Comparison of ENCODE assay signal across 10 cellular contexts in genomic region chr11:120343429-120343828, GRCh38. TPM values are rescaled to one million over a fixed set of nuclear protein-coding genes. Genes with fewer than 3 reads are reported as not detected.
DNase-seq lines count a peak whose midpoint lies in the region; ATAC-seq and TF ChIP-seq lines count a peak whose summit lies in the region.
"Had no signal": no experiment of that assay in that cellular context is flagged by ENCODE, and none has a peak within 500 bp of the region (broad histone marks: within the 10 kb centered on the region; RNA-seq: fewer than 3 reads in every experiment).

No MANE protein-coding gene starts in this region.

- peak overlapping the region; percentile 88 for H3K4me2 ChIP-seq in MM.1S (ENCODE audit: low read depth, low read length)

- H3K9me3 ChIP-seq in MM.1S (replicated peaks; ENCODE audit: insufficient read depth, low read length): no peaks in the 10 kb centered on the region
- H3K9me3 ChIP-seq: SJSA1 had no signal

- no peaks in the 10 kb centered on the region for H4K20me1 ChIP-seq in MM.1S (ENCODE audit: insufficient read depth, low read length)

- TF ChIP-seq CTCF in MM.1S (IDR thresholded peaks at IDR 0.05; ENCODE audit: low read length) (no peak), coronary artery (IDR thresholded peaks at IDR 0.05) (no peak)

- H2AFZ ChIP-seq in MM.1S (ENCODE audit: low read length): no peak overlapping the region

- H3K27ac ChIP-seq in MM.1S (ENCODE audit: low read length) (peak overlapping the region; percentile 78; the same call in 1 of the 2 replicates), coronary artery (no peak overlapping the region)
- H3K27ac ChIP-seq: SJSA1 had no signal

- no peaks in the 10 kb centered on the region for H3K9me2 ChIP-seq in MM.1S (replicated peaks; ENCODE audit: insufficient read depth, low read length)

- H3F3A ChIP-seq in MM.1S (ENCODE audit: insufficient read depth, low read length): peaks cover 48% of the 10 kb centered on the region

- intact Hi-C loops in left colon (cut with DNase I, micrococcal nuclease): loop anchor here in 1 of 2 donors (10.0 kb wide), 1 partner anchor 51 kb away; no protein-coding TSS in a partner anchor

- peaks cover 53% of the 10 kb centered on the region for H3K4me1 ChIP-seq in MM.1S (ENCODE audit: low read length)

- H3K4me3 ChIP-seq in MM.1S (ENCODE audit: low read length): peak overlapping the region; percentile 45
- no peak overlapping the region for H3K4me3 ChIP-seq in coronary artery
- H3K4me3 ChIP-seq: SJSA1 had no signal

- H3K9ac ChIP-seq in MM.1S (ENCODE audit: low read length): no peak overlapping the region; the same call in 1 of the 2 replicates

- H3K79me2 ChIP-seq in MM.1S (ENCODE audit: low read length): peaks cover 87% of the 10 kb centered on the region

- DNase-seq in MM.1S (peak; percentile 91), left lobe of liver (ENCODE audit: low spot score) (no peak), left colon (no peak), iPS-NIHi7 (ENCODE audit: extremely low spot score) (no peak), coronary artery (ENCODE audit: low spot score) (no peak)
- DNase-seq: dermis blood vessel endothelial cell had no signal

- ATAC-seq in GM18498 (IDR thresholded peaks at IDR 0.05; ENCODE audit: unreplicated experiment): peak; percentile 44
- peak; percentile 56 for ATAC-seq in GM21619 (IDR thresholded peaks at IDR 0.05; ENCODE audit: unreplicated experiment)
- ATAC-seq in left lobe of liver: peak; percentile 39
- ATAC-seq in GM18519 (IDR thresholded peaks at IDR 0.05; ENCODE audit: low FRiP score, unreplicated experiment): no peak
- no peak for ATAC-seq in left colon

- 0 out of 2 replicates have a peak, but pooled peaks cover 3% of the 10 kb centered on the region for H3K36me3 ChIP-seq in MM.1S (replicated peaks; ENCODE audit: insufficient read depth, low read length)
- H3K36me3 ChIP-seq: SJSA1 had no signal

- H3K27me3 ChIP-seq in MM.1S (replicated peaks; ENCODE audit: insufficient read depth, low read length): no peaks in the 10 kb centered on the region
- H3K27me3 ChIP-seq: SJSA1 had no signal

RNA-seq across cellular contexts. Expression of gene ARHGEF12, which starts 7.2 kb away (rescaled TPM):
- total RNA-seq in left lobe of liver (68.7 TPM), left colon (100 to 1,000 TPM in 1 of 2 donors, 10 to 100 TPM in 1; 99.1 to 107 TPM)

RNA-seq across cellular contexts. Expression of gene TLCD5, which starts 18.3 kb away (rescaled TPM):
- total RNA-seq in left lobe of liver (0.23 TPM), left colon (1 to 10 TPM in 1 of 2 donors, under 1 TPM in 1; 0.49 to 1.1 TPM)

Comparison
In these comparisons a context has a peak if more than half of its experiments do, and no peak if none do; other contexts are left out.
1. ATAC-seq: peak in GM18498 (single experiment), GM21619 (single experiment) and left lobe of liver (single experiment); none in GM18519 (single experiment) and left colon (single experiment).